ENCODE assay signal across 1 cellular context in the genomic region with DNA sequence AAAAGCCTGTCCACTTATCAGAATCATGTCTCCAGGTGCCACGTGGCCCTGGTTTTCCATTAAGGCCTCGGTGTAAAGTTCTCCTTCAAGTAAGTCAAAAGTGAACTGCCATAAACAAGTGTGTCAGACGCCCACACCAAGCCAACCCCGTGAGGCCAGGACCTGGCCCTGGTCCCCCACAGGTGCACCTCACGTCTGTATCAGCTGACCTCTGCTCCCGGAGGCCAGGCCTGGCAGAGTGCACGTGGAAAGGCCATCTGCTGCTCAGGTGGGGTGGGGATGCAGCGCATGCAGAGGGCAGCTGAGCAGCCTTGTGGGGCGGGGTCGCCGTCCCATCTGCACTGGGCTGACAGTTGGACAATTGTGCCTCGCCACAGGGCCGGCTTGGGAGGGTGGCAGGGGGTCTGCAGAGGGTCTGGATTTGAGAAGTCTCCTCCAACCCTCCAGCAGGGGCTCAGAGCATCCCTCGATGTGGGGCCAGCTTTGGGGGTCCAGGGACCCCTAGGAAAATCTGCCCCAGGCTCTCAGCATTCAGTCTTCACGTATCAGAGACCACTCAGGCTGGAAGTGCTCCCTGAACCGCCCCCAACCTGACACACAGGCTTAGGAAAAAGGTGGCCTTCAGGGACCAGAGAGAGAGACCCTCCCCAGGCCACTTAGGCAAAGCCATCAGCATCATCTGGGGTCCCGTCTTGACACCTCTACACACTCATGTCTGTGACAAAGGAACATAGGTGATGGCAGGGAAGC.
TF ChIP-seq lines count a peak whose summit lies in the region.

No MANE protein-coding gene starts in this region.

TF ChIP-seq in HepG2, 621 proteins besides CTCF, POLR2A, EP300 and RAD21:
- TF ChIP-seq ARID2 (CRISPR knock-in tag; IDR thresholded peaks at IDR 0.05; ENCODE audit: borderline replicate concordance) (no peak), ZNF891 (CRISPR knock-in tag; IDR thresholded peaks at IDR 0.05) (no peak), ATF7 (IDR thresholded peaks at IDR 0.05) (no peak), ATF7 (CRISPR knock-in tag; IDR thresholded peaks at IDR 0.05) (no peak)
- TF ChIP-seq, protein P1, sequence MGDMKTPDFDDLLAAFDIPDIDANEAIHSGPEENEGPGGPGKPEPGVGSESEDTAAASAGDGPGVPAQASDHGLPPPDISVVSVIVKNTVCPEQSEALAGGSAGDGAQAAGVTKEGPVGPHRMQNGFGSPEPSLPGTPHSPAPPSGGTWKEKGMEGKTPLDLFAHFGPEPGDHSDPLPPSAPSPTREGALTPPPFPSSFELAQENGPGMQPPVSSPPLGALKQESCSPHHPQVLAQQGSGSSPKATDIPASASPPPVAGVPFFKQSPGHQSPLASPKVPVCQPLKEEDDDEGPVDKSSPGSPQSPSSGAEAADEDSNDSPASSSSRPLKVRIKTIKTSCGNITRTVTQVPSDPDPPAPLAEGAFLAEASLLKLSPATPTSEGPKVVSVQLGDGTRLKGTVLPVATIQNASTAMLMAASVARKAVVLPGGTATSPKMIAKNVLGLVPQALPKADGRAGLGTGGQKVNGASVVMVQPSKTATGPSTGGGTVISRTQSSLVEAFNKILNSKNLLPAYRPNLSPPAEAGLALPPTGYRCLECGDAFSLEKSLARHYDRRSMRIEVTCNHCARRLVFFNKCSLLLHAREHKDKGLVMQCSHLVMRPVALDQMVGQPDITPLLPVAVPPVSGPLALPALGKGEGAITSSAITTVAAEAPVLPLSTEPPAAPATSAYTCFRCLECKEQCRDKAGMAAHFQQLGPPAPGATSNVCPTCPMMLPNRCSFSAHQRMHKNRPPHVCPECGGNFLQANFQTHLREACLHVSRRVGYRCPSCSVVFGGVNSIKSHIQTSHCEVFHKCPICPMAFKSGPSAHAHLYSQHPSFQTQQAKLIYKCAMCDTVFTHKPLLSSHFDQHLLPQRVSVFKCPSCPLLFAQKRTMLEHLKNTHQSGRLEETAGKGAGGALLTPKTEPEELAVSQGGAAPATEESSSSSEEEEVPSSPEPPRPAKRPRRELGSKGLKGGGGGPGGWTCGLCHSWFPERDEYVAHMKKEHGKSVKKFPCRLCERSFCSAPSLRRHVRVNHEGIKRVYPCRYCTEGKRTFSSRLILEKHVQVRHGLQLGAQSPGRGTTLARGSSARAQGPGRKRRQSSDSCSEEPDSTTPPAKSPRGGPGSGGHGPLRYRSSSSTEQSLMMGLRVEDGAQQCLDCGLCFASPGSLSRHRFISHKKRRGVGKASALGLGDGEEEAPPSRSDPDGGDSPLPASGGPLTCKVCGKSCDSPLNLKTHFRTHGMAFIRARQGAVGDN (CRISPR knock-in tag; IDR thresholded peaks at IDR 0.05) = peak; percentile 52
TF ChIP-seq in HepG2: peak in this region for 1.
